ENCODE assay signal across 8 cellular contexts in genomic region chr10:96720422-96721206, GRCh38. TPM values are rescaled to one million over a fixed set of nuclear protein-coding genes. Genes with fewer than 3 reads are reported as not detected.
DNase-seq lines count a peak whose midpoint lies in the region; ATAC-seq and TF ChIP-seq lines count a peak whose summit lies in the region.

A gene with protein sequence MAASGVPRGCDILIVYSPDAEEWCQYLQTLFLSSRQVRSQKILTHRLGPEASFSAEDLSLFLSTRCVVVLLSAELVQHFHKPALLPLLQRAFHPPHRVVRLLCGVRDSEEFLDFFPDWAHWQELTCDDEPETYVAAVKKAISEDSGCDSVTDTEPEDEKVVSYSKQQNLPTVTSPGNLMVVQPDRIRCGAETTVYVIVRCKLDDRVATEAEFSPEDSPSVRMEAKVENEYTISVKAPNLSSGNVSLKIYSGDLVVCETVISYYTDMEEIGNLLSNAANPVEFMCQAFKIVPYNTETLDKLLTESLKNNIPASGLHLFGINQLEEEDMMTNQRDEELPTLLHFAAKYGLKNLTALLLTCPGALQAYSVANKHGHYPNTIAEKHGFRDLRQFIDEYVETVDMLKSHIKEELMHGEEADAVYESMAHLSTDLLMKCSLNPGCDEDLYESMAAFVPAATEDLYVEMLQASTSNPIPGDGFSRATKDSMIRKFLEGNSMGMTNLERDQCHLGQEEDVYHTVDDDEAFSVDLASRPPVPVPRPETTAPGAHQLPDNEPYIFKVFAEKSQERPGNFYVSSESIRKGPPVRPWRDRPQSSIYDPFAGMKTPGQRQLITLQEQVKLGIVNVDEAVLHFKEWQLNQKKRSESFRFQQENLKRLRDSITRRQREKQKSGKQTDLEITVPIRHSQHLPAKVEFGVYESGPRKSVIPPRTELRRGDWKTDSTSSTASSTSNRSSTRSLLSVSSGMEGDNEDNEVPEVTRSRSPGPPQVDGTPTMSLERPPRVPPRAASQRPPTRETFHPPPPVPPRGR (minus strand): TSS chr10:96720514. CDS start chr10:96720394, 120 bp downstream.

- no peaks in the 10 kb centered on the region for H3K9me3 ChIP-seq in MG63

- TF ChIP-seq CTCF in GM23338 (conservative IDR thresholded peaks at IDR 0.05; ENCODE audit: low read depth in 2 of 2) (peak in 1 of 2 experiments; percentile 9; a peak in 2 of 4 replicates), brain (conservative IDR thresholded peaks at IDR 0.05) (no peak)

- H3K4me1 Mint-ChIP-seq in GM23338 (peaks cover 11% of the 10 kb centered on the region), T-cell (peaks cover 17 to 42% (median 26%) of the 10 kb centered on the region in 3 donors), brain (peaks cover 10% of the 10 kb centered on the region)

- peaks cover 7% of the 10 kb centered on the region; the same call in 1 of the 2 replicates for H3K4me1 ChIP-seq in GM23338 (ENCODE audit: insufficient read depth)

- H3K9me3 Mint-ChIP-seq in GM23338, result no peaks in the 10 kb centered on the region; the same call in 2 of the 3 replicates
- H3K9me3 Mint-ChIP-seq in T-cell, result no peaks in the 10 kb centered on the region
- H3K9me3 Mint-ChIP-seq in brain, result peaks cover 0 to 13% (median 4%) of the 10 kb centered on the region in 5 experiments

- no peak within 1 kb of the TSS for H3K27ac ChIP-seq in GM23338 (ENCODE audit: low read depth)

- H3K27ac Mint-ChIP-seq in GM23338 (no peak within 1 kb of the TSS), T-cell (peak within 1 kb of the TSS; percentile 56 to 79), brain (peak within 1 kb of the TSS in 2 of 5 experiments; percentile 53 to 74)

- no peaks in the 10 kb centered on the region for H4K20me1 ChIP-seq in GM23338 (replicated peaks; ENCODE audit: insufficient read depth)

- DNase-seq in ELF-1 (ENCODE audit: low read depth, low spot score), result peak; percentile 70
- DNase-seq in GM23338 (ENCODE audit: low spot score), result peak; percentile 75
- DNase-seq in MG63, result peak; percentile 45
- DNase-seq in T-cell, result peak; percentile 12 to 57 (median 27)
- peak; percentile 83 for DNase-seq in left kidney (ENCODE audit: low read depth, low spot score)
- peak; percentile 29 to 31 for DNase-seq in stimulated activated CD4-positive, alpha-beta T cell treated with anti-CD3 and anti-CD28 coated beads, Interleukin-2, amount 100 ng/mL, for 48 hours
- DNase-seq in dermis blood vessel endothelial cell, result no peak

- H3K36me3 ChIP-seq in GM23338 (ENCODE audit: insufficient read depth) (no peaks in the 10 kb centered on the region), MG63 (no peaks in the 10 kb centered on the region)

- H2AFZ ChIP-seq in GM23338, result peak within 1 kb of the TSS; percentile 99

- H3K27me3 ChIP-seq in GM23338 (ENCODE audit: insufficient read depth) (peaks cover 14% of the 10 kb centered on the region; the same call in 1 of the 2 replicates), MG63 (no peaks in the 10 kb centered on the region)

- H3K4me2 ChIP-seq in GM23338, result peak within 1 kb of the TSS; percentile 99

- POLR2A ChIA-PET in T-cell (lab: Charles Lee), result no interaction called here

- peak; percentile 70 for ATAC-seq in GM23338
- ATAC-seq in T-cell (replicated peaks in 1 of 4), result peak; percentile 69 to 75 (median 72)

- H3K79me2 ChIP-seq in GM23338 (replicated peaks; ENCODE audit: insufficient read depth), result no peaks in the 10 kb centered on the region

- no peaks in the 10 kb centered on the region for H3K36me3 Mint-ChIP-seq in GM23338 (ENCODE audit: low read depth)
- no peaks in the 10 kb centered on the region for H3K36me3 Mint-ChIP-seq in T-cell
- no peaks in the 10 kb centered on the region for H3K36me3 Mint-ChIP-seq in brain

- H3F3A ChIP-seq in GM23338 (replicated peaks; ENCODE audit: low read depth), result no peaks in the 10 kb centered on the region

- H3K4me3 Mint-ChIP-seq in GM23338 (peak within 1 kb of the TSS; percentile 95), T-cell (peak within 1 kb of the TSS; percentile 87 to 99 (median 89)), brain (peak within 1 kb of the TSS; percentile 84 to 91 (median 87))

- H3K4me3 ChIP-seq in GM23338 (peak within 1 kb of the TSS; percentile 87), MG63 (peak within 1 kb of the TSS; percentile 54)

- no peaks in the 10 kb centered on the region for H3K9me2 ChIP-seq in GM23338 (ENCODE audit: insufficient read depth)

- H3K27me3 Mint-ChIP-seq in GM23338 (ENCODE audit: insufficient read depth, low read depth, poor library complexity) (peaks cover 13% of the 10 kb centered on the region), T-cell (no peaks in the 10 kb centered on the region), brain (peaks cover 39% of the 10 kb centered on the region)

- CTCF ChIA-PET in T-cell (lab: Charles Lee), result interaction anchor here (0.7 to 1.6 kb wide), 2 partner anchors 11 to 80 kb away, joined by 3 to 5 read pairs; no protein-coding TSS in a partner anchor

TF ChIP-seq in GM23338, 12 proteins besides CTCF, POLR2A, EP300 and RAD21:
- peak; percentile 73 for TF ChIP-seq POLR2AphosphoS5 (IDR thresholded peaks at IDR 0.05; ENCODE audit: low read depth)
- no peak for TF ChIP-seq STAT1 (IDR thresholded peaks at IDR 0.05; ENCODE audit: unreplicated experiment)

RNA-seq across cellular contexts. Expression of the gene that starts here (rescaled TPM):
- 2.3 and 2.4 TPM in 2 replicates for total RNA-seq in GM23338 (2014; rRNA removed; shearing (Covaris generic))
- 0.65 and 0.68 TPM in 2 replicates for polyA plus RNA-seq in GM23338 (2016; fragmentation: Nextera tagmentation; extraction: Ambion mirVana)
- 0.02 and 1.2 TPM in 2 replicates for total RNA-seq in MG63 (2014; rRNA removed; shearing (Covaris generic); ENCODE audit: low replicate concordance)
- total RNA-seq in T-cell, result 1 to 10 TPM; 4.9 to 9.5 (median 7.9) TPM
- polyA plus RNA-seq in brain (ENCODE audit: insufficient read depth, low read depth, low replicate concordance), result 3.4 TPM
- total RNA-seq in dermis blood vessel endothelial cell, result 0.14 TPM in 1 of 2 replicates, not detected in the other
